In genomic region chr19:5961969-5962945, GRCh38 we compare ENCODE assay signal across 1 cellular context.
A peak's percentile ranks its signal among the peaks of the same experiment; 100 is the strongest.
TF ChIP-seq lines count a peak whose summit lies in the region.

No MANE protein-coding gene starts in this region.

TF ChIP-seq in HepG2, 621 proteins besides CTCF, POLR2A, EP300 and RAD21 (continued from another document):
- TF ChIP-seq KDM6A (CRISPR knock-in tag; IDR thresholded peaks at IDR 0.05; ENCODE audit: low read depth) (peak; percentile 59), POGK (CRISPR knock-in tag; conservative IDR thresholded peaks at IDR 0.05) (peak; percentile 51; the same call in 1 of the 2 replicates), MNT (IDR thresholded peaks at IDR 0.05) (peak; percentile 83), SP1 (IDR thresholded peaks at IDR 0.05) (no peak), SP1 (CRISPR knock-in tag; IDR thresholded peaks at IDR 0.05) (no peak), ZNF761 (CRISPR knock-in tag; conservative IDR thresholded peaks at IDR 0.05) (peak; percentile 60; the same call in 1 of the 2 replicates), GABPA (IDR thresholded peaks at IDR 0.05; ENCODE audit: low read depth, low read length) (no peak; the same call in 1 of the 2 replicates), GABPA (CRISPR knock-in tag; IDR thresholded peaks at IDR 0.05; ENCODE audit: low read depth) (peak; percentile 83), SIN3A (IDR thresholded peaks at IDR 0.05; ENCODE audit: borderline replicate concordance, low read depth, low read length) (peak; percentile 45; the same call in 1 of the 2 replicates), KLF11 (CRISPR knock-in tag; IDR thresholded peaks at IDR 0.05) (0 out of 2 replicates have a peak, but pooled peaks have one; percentile 17), BORCS8-MEF2B (CRISPR knock-in tag; IDR thresholded peaks at IDR 0.05) (peak; percentile 87), TBX2 (CRISPR knock-in tag; IDR thresholded peaks at IDR 0.05; ENCODE audit: borderline replicate concordance) (peak; percentile 98), ZBTB42 (CRISPR knock-in tag; IDR thresholded peaks at IDR 0.05) (no peak)
